In genomic region chr10:76887223-76888010, GRCh38 we compare ENCODE assay signal across 14 cellular contexts.
"Had no signal": no experiment of that assay in that cellular context is flagged by ENCODE, and none has a peak within 500 bp of the region (broad histone marks: within the 10 kb centered on the region; RNA-seq: fewer than 3 reads in every experiment).

No MANE protein-coding gene starts in this region.

- H3K4me1 Mint-ChIP-seq: activated CD4-positive, alpha-beta memory T cell treated with anti-CD3 and anti-CD28 coated beads, Interleukin-2, amount 10 ng/mL, durations not matched to agents 7 days and 5 days; activated CD8-positive, alpha-beta memory T cell treated with anti-CD3 and anti-CD28 coated beads, Interleukin-2, amount 10 ng/mL, durations not matched to agents 7 days and 5 days; activated naive CD8-positive, alpha-beta T cell treated with anti-CD3 and anti-CD28 coated beads for 36 hours had no signal

- ATAC-seq: activated CD4-positive, alpha-beta T cell treated with anti-CD3 and anti-CD28 coated beads for 36 hours; activated CD8-positive, alpha-beta memory T cell treated with anti-CD3 and anti-CD28 coated beads, Interleukin-2, amount 10 ng/mL, durations not matched to agents 7 days and 5 days; effector memory CD8-positive, alpha-beta T cell; mucosa of descending colon; naive thymus-derived CD8-positive, alpha-beta T cell; upper lobe of right lung had no signal

- H3K4me3 ChIP-seq: mucosa of descending colon, upper lobe of right lung had no signal

- H3K27me3 Mint-ChIP-seq: activated CD4-positive, alpha-beta memory T cell treated with anti-CD3 and anti-CD28 coated beads, Interleukin-2, amount 10 ng/mL, durations not matched to agents 7 days and 5 days; activated CD8-positive, alpha-beta memory T cell treated with anti-CD3 and anti-CD28 coated beads, Interleukin-2, amount 10 ng/mL, durations not matched to agents 7 days and 5 days; effector memory CD8-positive, alpha-beta T cell had no signal

- H3K4me3 Mint-ChIP-seq: activated CD4-positive, alpha-beta memory T cell treated with anti-CD3 and anti-CD28 coated beads, Interleukin-2, amount 10 ng/mL, durations not matched to agents 7 days and 5 days; activated CD4-positive, alpha-beta T cell treated with anti-CD3 and anti-CD28 coated beads for 36 hours; activated CD8-positive, alpha-beta memory T cell treated with anti-CD3 and anti-CD28 coated beads, Interleukin-2, amount 10 ng/mL, durations not matched to agents 7 days and 5 days; activated naive CD8-positive, alpha-beta T cell treated with anti-CD3 and anti-CD28 coated beads for 36 hours; effector memory CD8-positive, alpha-beta T cell; naive thymus-derived CD8-positive, alpha-beta T cell had no signal

- H3K27me3 ChIP-seq: upper lobe of right lung had no signal

- H3K4me1 ChIP-seq: upper lobe of right lung had no signal

- H3K36me3 Mint-ChIP-seq: activated CD8-positive, alpha-beta memory T cell treated with anti-CD3 and anti-CD28 coated beads, Interleukin-2, amount 10 ng/mL, durations not matched to agents 7 days and 5 days; activated naive CD8-positive, alpha-beta T cell treated with anti-CD3 and anti-CD28 coated beads for 36 hours; naive thymus-derived CD8-positive, alpha-beta T cell had no signal

- H3K27ac ChIP-seq: upper lobe of right lung had no signal

- H3K9me3 Mint-ChIP-seq: activated naive CD8-positive, alpha-beta T cell treated with anti-CD3 and anti-CD28 coated beads for 36 hours; naive thymus-derived CD8-positive, alpha-beta T cell had no signal

- H3K36me3 ChIP-seq: upper lobe of right lung had no signal

- H3K27ac Mint-ChIP-seq: activated CD4-positive, alpha-beta memory T cell treated with anti-CD3 and anti-CD28 coated beads, Interleukin-2, amount 10 ng/mL, durations not matched to agents 7 days and 5 days; activated CD4-positive, alpha-beta T cell treated with anti-CD3 and anti-CD28 coated beads for 36 hours; activated CD8-positive, alpha-beta memory T cell treated with anti-CD3 and anti-CD28 coated beads, Interleukin-2, amount 10 ng/mL, durations not matched to agents 7 days and 5 days; activated naive CD8-positive, alpha-beta T cell treated with anti-CD3 and anti-CD28 coated beads for 36 hours; effector memory CD8-positive, alpha-beta T cell; naive thymus-derived CD8-positive, alpha-beta T cell had no signal

- H3K9me3 ChIP-seq: mucosa of descending colon, upper lobe of right lung had no signal

- DNase-seq: activated CD4-positive, alpha-beta memory T cell treated with anti-CD3 and anti-CD28 coated beads, Interleukin-2, amount 10 ng/mL, durations not matched to agents 7 days and 5 days; activated CD4-positive, alpha-beta T cell treated with anti-CD3 and anti-CD28 coated beads for 36 hours; activated CD8-positive, alpha-beta memory T cell treated with anti-CD3 and anti-CD28 coated beads, Interleukin-2, amount 10 ng/mL, durations not matched to agents 7 days and 5 days; activated naive CD8-positive, alpha-beta T cell treated with anti-CD3 and anti-CD28 coated beads for 36 hours; amniotic stem cell; effector memory CD8-positive, alpha-beta T cell; mesenchymal stem cell; mucosa of descending colon; naive thymus-derived CD8-positive, alpha-beta T cell; stimulated activated CD4-positive, alpha-beta T cell treated with anti-CD3 and anti-CD28 coated beads, Interleukin-12 subunit alpha, Interleukin-12 subunit beta, amount 100 ng/mL, for 4 hours; stimulated activated CD4-positive, alpha-beta T cell treated with anti-CD3 and anti-CD28 coated beads, Interleukin-1b, Interleukin-23, amount 100 ng/mL, for 48 hours; stimulated activated CD8-positive, alpha-beta memory T cell treated with anti-CD3 and anti-CD28 coated beads, Interleukin-4, amount 100 ng/mL, for 48 hours; stimulated activated naive CD4-positive, alpha-beta T cell; upper lobe of right lung had no signal
